In the genomic region with DNA sequence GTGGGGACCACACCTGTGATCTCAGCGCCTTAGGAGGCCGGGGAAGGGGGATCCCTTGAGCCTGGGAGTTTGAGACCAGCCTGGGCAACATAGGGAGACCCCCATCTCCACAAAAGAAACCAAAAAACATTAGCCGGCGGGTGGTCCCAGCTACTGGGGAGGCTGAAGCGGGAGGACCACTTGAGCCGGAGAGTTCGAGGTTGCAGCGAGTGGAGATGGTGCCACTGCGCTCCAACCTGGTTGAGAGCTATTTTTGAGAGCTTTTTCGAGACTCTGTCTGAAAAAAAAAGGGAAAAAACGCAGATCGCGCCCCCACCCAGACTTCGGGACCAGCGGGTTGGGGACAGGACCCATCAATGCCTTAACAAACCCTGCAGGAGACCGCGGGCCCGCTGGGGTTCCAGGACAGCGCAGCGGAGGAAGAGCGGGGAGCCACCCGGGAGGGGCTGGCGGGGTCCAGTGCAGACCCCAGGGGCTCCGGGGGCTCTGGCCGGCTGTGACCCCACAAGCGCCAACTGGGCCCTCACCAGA, we compare ENCODE assay signal across 10 cellular contexts. TPM values are rescaled to one million over a fixed set of nuclear protein-coding genes. Genes with fewer than 3 reads are reported as not detected.
A peak's percentile ranks its signal among the peaks of the same experiment; 100 is the strongest.
DNase-seq lines count a peak whose midpoint lies in the region; ATAC-seq and TF ChIP-seq lines count a peak whose summit lies in the region.
"Had no signal": no experiment of that assay in that cellular context is flagged by ENCODE, and none has a peak within 500 bp of the region (broad histone marks: within the 10 kb centered on the region; RNA-seq: fewer than 3 reads in every experiment).

No MANE protein-coding gene starts in this region.

- H3K9ac ChIP-seq in ES-I3 (ENCODE audit: low read depth, low read length) (peak overlapping the region; percentile 54; the same call in 1 of the 2 replicates), trophoblast cell (ENCODE audit: low read length) (no peak overlapping the region)

- H3K9me3 ChIP-seq in ES-I3 (ENCODE audit: control insufficient read depth, insufficient read depth, low read length) (no peaks in the 10 kb centered on the region), PC-9 (ENCODE audit: insufficient read depth, low read depth) (no peaks in the 10 kb centered on the region), esophagus squamous epithelium (peaks cover 0 to 7% (median 4%) of the 10 kb centered on the region in 3 donors), trophoblast cell (ENCODE audit: insufficient read depth, low read depth, low read length) (peaks cover 7% of the 10 kb centered on the region)

- peak overlapping the region; percentile 30 for H4K8ac ChIP-seq in trophoblast cell (ENCODE audit: low read depth, low read length)

- H3K79me1 ChIP-seq in trophoblast cell (ENCODE audit: low read length), result peaks cover 9% of the 10 kb centered on the region

- POLR2A ChIA-PET in PC-9 (lab: Charles Lee; ENCODE audit: unreplicated experiment), result interaction anchor here (0.5 to 1.2 kb wide), 4 partner anchors 10 to 88 kb away, joined by 3 to 20 read pairs (median 10); a partner anchor contains a TSS

- no peak overlapping the region for H2AK5ac ChIP-seq in trophoblast cell (ENCODE audit: low read length)

- TF ChIP-seq CTCF in PC-9 (conservative IDR thresholded peaks at IDR 0.05) (no peak), esophagus squamous epithelium (IDR thresholded peaks at IDR 0.05) (no peak), foreskin keratinocyte (conservative IDR thresholded peaks at IDR 0.05) (no peak)

- no peak for DNase-seq in PC-9
- no peak for DNase-seq in esophagus squamous epithelium (lab: John Stamatoyannopoulos, UW)
- no peak for DNase-seq in trophoblast cell
- DNase-seq in NCI-H345 treated with DMSO at 0.1 percent for 48 hours (lab: John Stamatoyannopoulos, UW; ENCODE audit: unreplicated experiment), result no peak
- no peak for DNase-seq in activated CD4-positive, alpha-beta T cell treated with anti-CD3 and anti-CD28 coated beads for 48 hours
- DNase-seq in foreskin keratinocyte, result no peak
- DNase-seq: NCI-H2171 treated with DMSO at 0.1 percent for 48 hours had no signal

- no peak for TF ChIP-seq POLR2A in esophagus squamous epithelium (IDR thresholded peaks at IDR 0.05)

- H4K91ac ChIP-seq in trophoblast cell (ENCODE audit: low read depth, low read length), result no peak overlapping the region

- no TSS peak for BruUV-seq in PC-9 (replicated peaks; lab: Mats Ljungman, UMichigan)

- H2BK12ac ChIP-seq in trophoblast cell (ENCODE audit: low read length), result peak overlapping the region; percentile 28

- H2BK5ac ChIP-seq in trophoblast cell (ENCODE audit: low read depth, low read length, poor library complexity), result no peak overlapping the region

- ATAC-seq in GM19452 (IDR thresholded peaks at IDR 0.05; ENCODE audit: unreplicated experiment), result no peak
- no peak for ATAC-seq in foreskin keratinocyte

- no peak overlapping the region for H2BK120ac ChIP-seq in trophoblast cell (ENCODE audit: insufficient read depth, low read length, poor library complexity)

- no peak overlapping the region for H4K12ac ChIP-seq in trophoblast cell (ENCODE audit: low read depth, low read length)

- CTCF ChIA-PET in PC-9 (lab: Charles Lee), result no interaction called here

- H3K27me3 ChIP-seq in PC-9 (ENCODE audit: insufficient read depth, low read depth), result no peaks in the 10 kb centered on the region
- peaks cover 18 to 75% (median 24%) of the 10 kb centered on the region in 4 donors for H3K27me3 ChIP-seq in esophagus squamous epithelium
- peaks cover 39% of the 10 kb centered on the region for H3K27me3 ChIP-seq in trophoblast cell (ENCODE audit: insufficient read depth, low read length)
- H3K27me3 ChIP-seq in foreskin keratinocyte, result peaks cover 63% of the 10 kb centered on the region

- H3K36me3 ChIP-seq in ES-I3 (ENCODE audit: insufficient read depth, low read length), result no peaks in the 10 kb centered on the region
- no peaks in the 10 kb centered on the region for H3K36me3 ChIP-seq in PC-9 (ENCODE audit: low read depth)
- H3K36me3 ChIP-seq in esophagus squamous epithelium, result no peaks in the 10 kb centered on the region
- H3K36me3 ChIP-seq in trophoblast cell (ENCODE audit: control insufficient read depth in 1 of 2, insufficient read depth in 2 of 2, low read length in 2 of 2), result no peaks in the 10 kb centered on the region

- H3K4me2 ChIP-seq in PC-9 (peak overlapping the region; percentile 82), trophoblast cell (ENCODE audit: low read length) (peak overlapping the region; percentile 63)

- H2AFZ ChIP-seq in PC-9 (no peak overlapping the region), trophoblast cell (ENCODE audit: insufficient read depth, low read length, poor library complexity) (no peak overlapping the region)

- H3K4ac ChIP-seq in trophoblast cell (ENCODE audit: low read depth, low read length), result no peak overlapping the region

- WGBS in esophagus squamous epithelium, 2 donors, result 6 to 13% methylated on average over 3 to 13 of the region's 26 CpGs
- whole genome bisulfite sequencing in trophoblast cell (ENCODE audit: extremely low coverage, insufficient coverage, insufficient read length), result no CpG with 5 or more reads among the region's 26 CpGs

- H3K4me3 ChIP-seq in PC-9 (no peak overlapping the region), esophagus squamous epithelium (peak overlapping the region; percentile 17 to 63 (median 35)), trophoblast cell (ENCODE audit: low read depth, low read length) (no peak overlapping the region)

- no peak overlapping the region for H3K18ac ChIP-seq in trophoblast cell (ENCODE audit: low read length)

- H3K9me2 ChIP-seq in PC-9 (ENCODE audit: insufficient read depth), result no peaks in the 10 kb centered on the region

- no peaks in the 10 kb centered on the region for H4K20me1 ChIP-seq in PC-9 (ENCODE audit: insufficient read depth)

- intact Hi-C loops in PC-9 (cut with micrococcal nuclease; ENCODE audit: unreplicated experiment), result loop anchor here (5.0 kb wide), 1 partner anchor 280 kb away; a partner anchor contains a TSS
- intact Hi-C loops in esophagus squamous epithelium (cut with DNase I), result no loop called here

- H3K27ac ChIP-seq in PC-9 (no peak overlapping the region), esophagus squamous epithelium (no peak overlapping the region), trophoblast cell (ENCODE audit: low read depth, low read length) (no peak overlapping the region), foreskin keratinocyte (no peak overlapping the region)
- H3K27ac ChIP-seq: SK-N-MC had no signal

- H3K79me2 ChIP-seq in PC-9 (ENCODE audit: low read depth) (no peaks in the 10 kb centered on the region), trophoblast cell (ENCODE audit: control insufficient read depth, insufficient read depth, low read length, poor library complexity) (no peaks in the 10 kb centered on the region)

- no peak overlapping the region for H3K23ac ChIP-seq in trophoblast cell (ENCODE audit: low read length)

- H3F3A ChIP-seq in PC-9 (ENCODE audit: insufficient read depth, low read depth), result peaks cover 6% of the 10 kb centered on the region; the same call in 1 of the 2 replicates

- H3K14ac ChIP-seq in trophoblast cell (ENCODE audit: low read length), result no peak overlapping the region

- H3K4me1 ChIP-seq in ES-I3 (ENCODE audit: insufficient read depth, low read length) (no peaks in the 10 kb centered on the region; the same call in 1 of the 2 replicates), PC-9 (replicated peaks; ENCODE audit: insufficient read depth) (peaks cover 15% of the 10 kb centered on the region), esophagus squamous epithelium (peaks cover 24 to 38% (median 31%) of the 10 kb centered on the region in 3 donors), trophoblast cell (ENCODE audit: control insufficient read depth in 1 of 2, insufficient read depth in 2 of 2, low read length in 2 of 2) (peaks cover 22 to 27% of the 10 kb centered on the region in 2 experiments), foreskin keratinocyte (no peaks in the 10 kb centered on the region)

RNA-seq across cellular contexts. Expression of a gene that starts 0.8 kb away (rescaled TPM):
- total RNA-seq in PC-9 (2021), result 35.0 and 47.3 TPM in 2 replicates
- total RNA-seq in esophagus squamous epithelium, result 1 to 10 TPM in 2 of 4 donors, under 1 TPM in 2; 0.68 to 2.7 (median 1.00) TPM
- 2.1 and 2.5 TPM in 2 replicates for polyA plus RNA-seq in trophoblast cell (2013)
- total RNA-seq in foreskin keratinocyte, result 0.07 and 0.27 TPM in 2 replicates
- 0.04 and 0.08 TPM in 2 replicates for polyA plus RNA-seq in foreskin keratinocyte

RNA-seq across cellular contexts. Expression of a gene that starts 19.0 kb away (rescaled TPM):
- 69.5 and 108 TPM in 2 replicates for total RNA-seq in PC-9 (2021)
- total RNA-seq in esophagus squamous epithelium, result 10 to 100 TPM; 57.6 to 87.4 (median 70.5) TPM
- 34.9 and 35.3 TPM in 2 replicates for polyA plus RNA-seq in trophoblast cell (2013)
- total RNA-seq in foreskin keratinocyte, result 73.7 and 80.1 TPM in 2 replicates
- polyA plus RNA-seq in foreskin keratinocyte, result 117 and 119 TPM in 2 replicates

RNA-seq across cellular contexts. Expression of a gene that starts 19.0 kb away (rescaled TPM):
- 40.6 and 50.7 TPM in 2 replicates for total RNA-seq in PC-9 (2021)
- 10 to 100 TPM; 21.6 to 46.9 (median 37.8) TPM for total RNA-seq in esophagus squamous epithelium
- polyA plus RNA-seq in trophoblast cell (2013), result 23.8 and 24.6 TPM in 2 replicates
- 18.8 and 21.6 TPM in 2 replicates for total RNA-seq in foreskin keratinocyte
- 34.1 and 40.3 TPM in 2 replicates for polyA plus RNA-seq in foreskin keratinocyte

RNA-seq across cellular contexts. Expression of a gene that starts 23.2 kb away (rescaled TPM):
- total RNA-seq in PC-9 (2021) (218 and 271 TPM in 2 replicates), esophagus squamous epithelium (10 to 100 TPM; 31.8 to 88.1 (median 76.3) TPM), foreskin keratinocyte (76.7 and 101 TPM in 2 replicates)
- polyA plus RNA-seq in trophoblast cell (2013), result 191 and 198 TPM in 2 replicates
- 155 and 172 TPM in 2 replicates for polyA plus RNA-seq in foreskin keratinocyte

Comparison
In these comparisons a context has a peak if more than half of its experiments do, and no peak if none do; other contexts are left out.
1. H3K4me3 ChIP-seq: peak in esophagus squamous epithelium (4 of 4); none in PC-9 (single experiment) and trophoblast cell (single experiment).